Comparison of ENCODE assay signal across 23 cellular contexts in the genomic region with DNA sequence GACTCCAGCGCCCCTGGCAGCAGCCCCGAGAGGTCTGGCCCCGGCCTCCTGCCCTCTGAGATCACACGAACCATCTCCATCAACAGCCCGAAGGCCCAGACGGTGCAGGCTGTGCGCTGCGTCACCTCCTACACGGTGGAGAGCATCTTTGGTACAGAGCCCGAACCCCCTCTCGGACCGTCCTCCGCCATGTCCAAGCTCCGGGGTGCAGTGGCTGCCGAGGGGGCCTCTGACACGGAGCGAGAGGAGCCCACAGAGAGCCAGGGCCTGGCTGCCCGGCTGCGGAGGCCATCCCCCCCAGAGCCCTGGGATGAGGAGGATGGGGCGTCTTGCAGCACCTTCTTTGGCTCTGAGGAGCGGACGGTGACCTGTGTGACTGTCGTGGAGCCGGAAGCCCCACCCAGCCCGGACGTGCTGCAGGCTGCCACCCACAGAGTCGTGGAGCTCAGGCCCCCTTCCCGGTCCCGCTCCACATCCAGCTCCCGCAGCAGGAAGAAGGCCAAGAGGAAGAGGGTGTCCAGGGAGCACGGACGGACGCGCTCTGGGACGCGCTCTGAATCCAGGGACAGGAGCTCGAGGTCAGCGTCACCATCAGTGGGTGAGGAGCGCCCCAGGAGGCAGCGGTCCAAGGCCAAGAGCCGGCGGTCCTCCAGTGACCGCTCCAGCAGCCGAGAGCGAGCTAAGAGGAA. TPM values are rescaled to one million over a fixed set of nuclear protein-coding genes. Genes with fewer than 3 reads are reported as not detected.
DNase-seq lines count a peak whose midpoint lies in the region; ATAC-seq, FAIRE-seq and TF ChIP-seq lines count a peak whose summit lies in the region.
"Had no signal": no experiment of that assay in that cellular context is flagged by ENCODE, and none has a peak within 500 bp of the region (broad histone marks: within the 10 kb centered on the region; RNA-seq: fewer than 3 reads in every experiment).

No MANE protein-coding gene starts in this region.

- H4K5ac ChIP-seq in H9 (ENCODE audit: insufficient read length, low read depth, low read length) = no peak overlapping the region

- H3K4me3 Mint-ChIP-seq in H9 (no peak overlapping the region), type B pancreatic cell (no peak overlapping the region)
- H3K4me3 Mint-ChIP-seq in CD8-positive, alpha-beta T cell = no peak overlapping the region
- H3K4me3 Mint-ChIP-seq in activated naive CD8-positive, alpha-beta T cell treated with anti-CD3 and anti-CD28 coated beads for 36 hours = no peak overlapping the region
- H3K4me3 Mint-ChIP-seq: CD4-positive, alpha-beta memory T cell had no signal

- H3K56ac ChIP-seq in H9 (ENCODE audit: insufficient read length, low read depth, low read length) = no peak overlapping the region

- intact Hi-C loops in left ventricle myocardium inferior (cut with micrococcal nuclease) (no loop called here), left cardiac atrium (cut with DNase I) (no loop called here), kidney (cut with DNase I) (no loop called here)
- intact Hi-C loops in CD8-positive, alpha-beta T cell (cut with DNase I, micrococcal nuclease) = no loop called here

- H2AFZ ChIP-seq in H9 (ENCODE audit: low read length) = no peak overlapping the region

- H3K9me3 Mint-ChIP-seq in H9 (no peaks in the 10 kb centered on the region), type B pancreatic cell (no peaks in the 10 kb centered on the region)
- no peaks in the 10 kb centered on the region for H3K9me3 Mint-ChIP-seq in CD8-positive, alpha-beta T cell
- no peaks in the 10 kb centered on the region for H3K9me3 Mint-ChIP-seq in activated naive CD8-positive, alpha-beta T cell treated with anti-CD3 and anti-CD28 coated beads for 36 hours
- H3K9me3 Mint-ChIP-seq: CD4-positive, alpha-beta memory T cell; IgD-negative memory B cell had no signal

- peaks cover 3% of the 10 kb centered on the region for H4K20me1 ChIP-seq in H9 (ENCODE audit: control insufficient read depth, insufficient read depth, insufficient read length)

- peaks cover 37% of the 10 kb centered on the region for H3K4me1 ChIP-seq in left ventricle myocardium inferior
- H3K4me1 ChIP-seq in H9 (ENCODE audit: insufficient read depth, low read length) = no peaks in the 10 kb centered on the region
- H3K4me1 ChIP-seq in kidney (ENCODE audit: control insufficient read depth in 1 of 2, insufficient read depth in 1 of 2, low read depth in 1 of 2, low read length in 2 of 2) = peaks cover 0 to 4% of the 10 kb centered on the region in 2 donors
- H3K4me1 ChIP-seq in CD8-positive, alpha-beta T cell (ENCODE audit: insufficient read depth, low read length) = peaks cover 3% of the 10 kb centered on the region
- H3K4me1 ChIP-seq: HAP-1, SJSA1 had no signal

- H3K9ac ChIP-seq in H9 (ENCODE audit: extremely low read depth, insufficient read length, low read length) (no peak overlapping the region), kidney (ENCODE audit: low read length in 2 of 2) (no peak overlapping the region)

- H3K36me3 Mint-ChIP-seq in H9 (ENCODE audit: insufficient read depth in 1 of 3, low read depth in 3 of 3) (peaks cover 28 to 77% (median 70%) of the 10 kb centered on the region in 3 experiments), type B pancreatic cell (peaks cover 9% of the 10 kb centered on the region)
- peaks cover 71% of the 10 kb centered on the region for H3K36me3 Mint-ChIP-seq in CD8-positive, alpha-beta T cell
- H3K36me3 Mint-ChIP-seq in activated naive CD8-positive, alpha-beta T cell treated with anti-CD3 and anti-CD28 coated beads for 36 hours = peaks cover 8% of the 10 kb centered on the region

- H3K27me3 Mint-ChIP-seq in H9 (ENCODE audit: low read depth) (no peaks in the 10 kb centered on the region), type B pancreatic cell (no peaks in the 10 kb centered on the region)
- H3K27me3 Mint-ChIP-seq in CD8-positive, alpha-beta T cell (ENCODE audit: low read depth) = no peaks in the 10 kb centered on the region
- no peaks in the 10 kb centered on the region for H3K27me3 Mint-ChIP-seq in activated naive CD8-positive, alpha-beta T cell treated with anti-CD3 and anti-CD28 coated beads for 36 hours
- H3K27me3 Mint-ChIP-seq: CD4-positive, alpha-beta memory T cell; IgD-negative memory B cell had no signal

- TF ChIP-seq CTCF in left ventricle myocardium inferior (IDR thresholded peaks at IDR 0.05; ENCODE audit: borderline replicate concordance) (no peak), H9 (conservative IDR thresholded peaks at IDR 0.05) (no peak), kidney (IDR thresholded peaks at IDR 0.05; ENCODE audit: borderline replicate concordance, extremely low read depth, insufficient read depth) (no peak), type B pancreatic cell (conservative IDR thresholded peaks at IDR 0.05) (no peak)
- TF ChIP-seq CTCF in CD8-positive, alpha-beta T cell (IDR thresholded peaks at IDR 0.05) = no peak

- POLR2A ChIA-PET in CD8-positive, alpha-beta T cell (lab: Charles Lee) = interaction anchor here (1.1 to 1.3 kb wide), 2 partner anchors 8 to 32 kb away, joined by 3 read pairs; a partner anchor contains a TSS

- no peak overlapping the region for H2AK5ac ChIP-seq in H9 (ENCODE audit: insufficient read length, low read length)

- H3K27ac ChIP-seq in left ventricle myocardium inferior (replicated peaks) (peak overlapping the region; percentile 65), H9 (ENCODE audit: insufficient read length, low read depth, low read length) (no peak overlapping the region), kidney (ENCODE audit: low read depth in 2 of 2, low read length in 2 of 2) (no peak overlapping the region)
- H3K27ac ChIP-seq in CD8-positive, alpha-beta T cell (ENCODE audit: low read depth, low read length) = no peak overlapping the region
- H3K27ac ChIP-seq: SJSA1 had no signal

- no peak overlapping the region for H2BK15ac ChIP-seq in H9 (ENCODE audit: low read depth, low read length)

- no peak overlapping the region for H3K18ac ChIP-seq in H9 (ENCODE audit: insufficient read length, low read depth, low read length)

- ATAC-seq in left cardiac atrium (no peak), HG03571 (IDR thresholded peaks at IDR 0.05; ENCODE audit: unreplicated experiment) (no peak)
- no peak for ATAC-seq in CD8-positive, alpha-beta T cell

- peaks cover 100% of the 10 kb centered on the region for H3K36me3 ChIP-seq in left ventricle myocardium inferior
- H3K36me3 ChIP-seq in kidney (ENCODE audit: control insufficient read depth in 1 of 2, insufficient read depth in 2 of 2, low read length in 2 of 2) = peaks cover 29 to 63% of the 10 kb centered on the region in 2 donors
- peaks cover 57% of the 10 kb centered on the region for H3K36me3 ChIP-seq in CD8-positive, alpha-beta T cell (ENCODE audit: insufficient read depth, low read length)

- CTCF ChIA-PET in CD8-positive, alpha-beta T cell (lab: Charles Lee) = no interaction called here

- H3K27me3 ChIP-seq in left ventricle myocardium inferior (ENCODE audit: low read depth) (no peaks in the 10 kb centered on the region), H9 (ENCODE audit: insufficient read depth, low read length) (no peaks in the 10 kb centered on the region)
- no peaks in the 10 kb centered on the region for H3K27me3 ChIP-seq in CD8-positive, alpha-beta T cell (ENCODE audit: insufficient read depth, low read length)
- H3K27me3 ChIP-seq: SJSA1 had no signal

- no peak overlapping the region for H3K4me2 ChIP-seq in H9 (ENCODE audit: insufficient read depth, insufficient read length, low read length)

- H4K8ac ChIP-seq in H9 (replicated peaks; ENCODE audit: insufficient read length, low read depth, low read length) = no peak overlapping the region

- no peaks in the 10 kb centered on the region for H3K79me2 ChIP-seq in H9 (ENCODE audit: insufficient read depth, low read length)

- H3K79me1 ChIP-seq in H9 (ENCODE audit: insufficient read depth, low read depth, low read length, poor library complexity, severe bottlenecking) = no peaks in the 10 kb centered on the region

- H4K91ac ChIP-seq in H9 (ENCODE audit: insufficient read length, low read depth, low read length) = no peak overlapping the region

- no CpG with 5 or more reads among the region's 45 CpGs for WGBS in H9 (ENCODE audit: extremely low coverage, insufficient read length, low lambda C conversion rate)

- no peak overlapping the region for H3K4ac ChIP-seq in H9 (ENCODE audit: low read depth, low read length)

- no peak overlapping the region for H3K23ac ChIP-seq in H9 (ENCODE audit: insufficient read length, low read depth, low read length)

- H3K4me1 Mint-ChIP-seq in H9 = peaks cover 3 to 4% of the 10 kb centered on the region in 2 experiments; a peak in 1 of 4 replicates
- no peaks in the 10 kb centered on the region for H3K4me1 Mint-ChIP-seq in type B pancreatic cell (ENCODE audit: unreplicated experiment)
- H3K4me1 Mint-ChIP-seq in CD8-positive, alpha-beta T cell (ENCODE audit: low read depth) = peaks cover 3% of the 10 kb centered on the region
- H3K4me1 Mint-ChIP-seq in activated naive CD8-positive, alpha-beta T cell treated with anti-CD3 and anti-CD28 coated beads for 36 hours = peaks cover 4% of the 10 kb centered on the region

- H3T11ph ChIP-seq in H9 (ENCODE audit: low read length) = no peak overlapping the region

- H3K4me3 ChIP-seq in left ventricle myocardium inferior = peak overlapping the region; percentile 17
- H3K4me3 ChIP-seq in kidney (ENCODE audit: low read length in 2 of 2) = no peak overlapping the region
- no peak overlapping the region for H3K4me3 ChIP-seq in CD8-positive, alpha-beta T cell (ENCODE audit: low read depth, low read length)
- H3K4me3 ChIP-seq: HAP-1, SJSA1 had no signal

- H3K9me3 ChIP-seq in left ventricle myocardium inferior (replicated peaks) (no peaks in the 10 kb centered on the region), H9 (ENCODE audit: control insufficient read depth, low read depth, low read length) (no peaks in the 10 kb centered on the region), kidney (ENCODE audit: control insufficient read depth in 1 of 2, low read length in 2 of 2) (no peaks in the 10 kb centered on the region)
- H3K9me3 ChIP-seq in CD8-positive, alpha-beta T cell (ENCODE audit: low read length) = no peaks in the 10 kb centered on the region
- H3K9me3 ChIP-seq: HAP-1, SJSA1 had no signal

- H2BK20ac ChIP-seq in H9 (ENCODE audit: low read depth, low read length, poor library complexity, severe bottlenecking) = no peak overlapping the region

- H3K14ac ChIP-seq in H9 (ENCODE audit: insufficient read depth, low read length) = no peak overlapping the region

- FAIRE-seq in kidney (lab: Jason Lieb, UNC) = no peak
- FAIRE-seq: D721Med had no signal

- H2BK120ac ChIP-seq in H9 (ENCODE audit: low read depth, low read length, poor library complexity, severe bottlenecking) = no peak overlapping the region

- H2BK12ac ChIP-seq in H9 (ENCODE audit: insufficient read length, low read depth, low read length) = no peak overlapping the region

- H3K27ac Mint-ChIP-seq in H9 = peak overlapping the region in 2 of 3 experiments; percentile 39 to 84; a peak in 4 of 7 replicates
- H3K27ac Mint-ChIP-seq in type B pancreatic cell = no peak overlapping the region
- no peak overlapping the region for H3K27ac Mint-ChIP-seq in CD8-positive, alpha-beta T cell
- no peak overlapping the region for H3K27ac Mint-ChIP-seq in activated naive CD8-positive, alpha-beta T cell treated with anti-CD3 and anti-CD28 coated beads for 36 hours

- H2BK5ac ChIP-seq in H9 (ENCODE audit: insufficient read length, low read length) = no peak overlapping the region

- no peaks in the 10 kb centered on the region for H3K23me2 ChIP-seq in H9 (ENCODE audit: insufficient read length, low read depth, low read length, poor library complexity, severe bottlenecking)

- DNase-seq in left ventricle myocardium inferior (no peak), left cardiac atrium (no peak), H9 (no peak), kidney (peak; percentile 77), type B pancreatic cell (ENCODE audit: extremely low spot score, unreplicated experiment) (peak; percentile 66)
- no peak for DNase-seq in CD8-positive, alpha-beta T cell
- no peak for DNase-seq in activated naive CD8-positive, alpha-beta T cell treated with anti-CD3 and anti-CD28 coated beads for 36 hours
- DNase-seq: ACHN, AML-193, DMS79, NCI-H2029, NCI-H2171 treated with DMSO at 0.1 percent for 48 hours, NCI-H446 treated with DMSO at 0.1 percent for 48 hours, NCI-H748 treated with DMSO at 0.1 percent for 48 hours, RPMI8226 had no signal

RNA-seq across cellular contexts. Expression of a gene that starts 7.6 kb away (rescaled TPM):
- total RNA-seq in left ventricle myocardium inferior = 10.3 TPM
- total RNA-seq in left cardiac atrium = 10 to 100 TPM; 12.1 to 24.3 TPM
- total RNA-seq in H9 (2021) = 9.7 and 9.8 TPM in 2 replicates
- total RNA-seq in kidney = 36.7 TPM
- polyA plus RNA-seq in kidney (ENCODE audit: insufficient read depth, low read depth, low replicate concordance) = 21.5 TPM
- 16.4 and 20.5 TPM in 2 replicates for total RNA-seq in type B pancreatic cell (ENCODE audit: low replicate concordance)
- 100 to 1,000 TPM; 102 to 106 TPM for total RNA-seq in CD8-positive, alpha-beta T cell
- total RNA-seq in activated naive CD8-positive, alpha-beta T cell treated with anti-CD3 and anti-CD28 coated beads for 36 hours = 10 to 100 TPM; 60.6 to 61.2 TPM

RNA-seq across cellular contexts. Expression of a gene that starts 16.6 kb away (rescaled TPM):
- total RNA-seq in left ventricle myocardium inferior (not detected), left cardiac atrium (not detected), H9 (2021) (0.46 TPM in 1 of 2 replicates, not detected in the other), kidney (7.0 TPM), type B pancreatic cell (ENCODE audit: low replicate concordance) (7.1 and 23.0 TPM in 2 replicates)
- polyA plus RNA-seq in kidney (ENCODE audit: insufficient read depth, low read depth, low replicate concordance) = 45.6 TPM
- not detected for total RNA-seq in CD8-positive, alpha-beta T cell
- total RNA-seq in activated naive CD8-positive, alpha-beta T cell treated with anti-CD3 and anti-CD28 coated beads for 36 hours = not detected
- total RNA-seq: CD4-positive, alpha-beta memory T cell; LHCN-M2; SJSA1 had no signal
- polyA plus RNA-seq: CD4-positive, alpha-beta memory T cell; IgD-negative memory B cell had no signal

RNA-seq across cellular contexts. Expression of a gene that starts 18.9 kb away (rescaled TPM):
- total RNA-seq in left ventricle myocardium inferior (not detected), left cardiac atrium (not detected), H9 (2021) (1.8 and 2.3 TPM in 2 replicates), kidney (not detected), type B pancreatic cell (ENCODE audit: low replicate concordance) (3.1 and 15.3 TPM in 2 replicates)
- not detected for polyA plus RNA-seq in kidney (ENCODE audit: insufficient read depth, low read depth, low replicate concordance)
- total RNA-seq in CD8-positive, alpha-beta T cell = not detected
- not detected for total RNA-seq in activated naive CD8-positive, alpha-beta T cell treated with anti-CD3 and anti-CD28 coated beads for 36 hours
- total RNA-seq: CD4-positive, alpha-beta memory T cell; HT-29; LHCN-M2; SJSA1 had no signal
- polyA plus RNA-seq: CD4-positive, alpha-beta memory T cell; IgD-negative memory B cell had no signal

RNA-seq across cellular contexts. Expression of a gene that starts 29.0 kb away (rescaled TPM):
- total RNA-seq in left ventricle myocardium inferior = 0.22 TPM
- under 1 TPM; 0.15 to 0.29 TPM for total RNA-seq in left cardiac atrium
- total RNA-seq in H9 (2021) = 6.2 and 6.8 TPM in 2 replicates
- total RNA-seq in kidney = 1.1 TPM
- 0.47 TPM for polyA plus RNA-seq in kidney (ENCODE audit: insufficient read depth, low read depth, low replicate concordance)
- total RNA-seq in type B pancreatic cell (ENCODE audit: low replicate concordance) = 0.59 and 1.2 TPM in 2 replicates
- total RNA-seq in CD8-positive, alpha-beta T cell = under 1 TPM; 0.72 to 0.79 TPM
- total RNA-seq in activated naive CD8-positive, alpha-beta T cell treated with anti-CD3 and anti-CD28 coated beads for 36 hours = under 1 TPM; 0.26 to 0.37 TPM
- total RNA-seq: LHCN-M2, SJSA1 had no signal
- polyA plus RNA-seq: CD4-positive, alpha-beta memory T cell; IgD-negative memory B cell had no signal

RNA-seq across cellular contexts. Expression of a gene that starts 31.8 kb away (rescaled TPM):
- 17.7 TPM for total RNA-seq in left ventricle myocardium inferior
- 10 to 100 TPM; 17.3 to 21.5 TPM for total RNA-seq in left cardiac atrium
- total RNA-seq in H9 (2021) = 48.9 and 50.6 TPM in 2 replicates
- 30.9 TPM for total RNA-seq in kidney
- 7.5 TPM for polyA plus RNA-seq in kidney (ENCODE audit: insufficient read depth, low read depth, low replicate concordance)
- 38.7 and 40.8 TPM in 2 replicates for total RNA-seq in type B pancreatic cell (ENCODE audit: low replicate concordance)
- 10 to 100 TPM; 43.2 to 44.9 TPM for total RNA-seq in CD8-positive, alpha-beta T cell
- total RNA-seq in activated naive CD8-positive, alpha-beta T cell treated with anti-CD3 and anti-CD28 coated beads for 36 hours = 10 to 100 TPM; 42.3 to 44.3 TPM

Comparison
In these comparisons a context has a peak if more than half of its experiments do, and no peak if none do; other contexts are left out.
1. DNase-seq: peak in kidney (single experiment) and type B pancreatic cell (single experiment); none in left ventricle myocardium inferior (single experiment), left cardiac atrium (single experiment), H9 (single experiment), CD8-positive, alpha-beta T cell (0 of 7) and activated naive CD8-positive, alpha-beta T cell treated with anti-CD3 and anti-CD28 coated beads for 36 hours (single experiment).
2. H3K27ac Mint-ChIP-seq: peak in H9 (2 of 3); none in type B pancreatic cell (single experiment), CD8-positive, alpha-beta T cell (single experiment) and activated naive CD8-positive, alpha-beta T cell treated with anti-CD3 and anti-CD28 coated beads for 36 hours (single experiment).